ENCODE assay signal across 8 cellular contexts in the genomic region with DNA sequence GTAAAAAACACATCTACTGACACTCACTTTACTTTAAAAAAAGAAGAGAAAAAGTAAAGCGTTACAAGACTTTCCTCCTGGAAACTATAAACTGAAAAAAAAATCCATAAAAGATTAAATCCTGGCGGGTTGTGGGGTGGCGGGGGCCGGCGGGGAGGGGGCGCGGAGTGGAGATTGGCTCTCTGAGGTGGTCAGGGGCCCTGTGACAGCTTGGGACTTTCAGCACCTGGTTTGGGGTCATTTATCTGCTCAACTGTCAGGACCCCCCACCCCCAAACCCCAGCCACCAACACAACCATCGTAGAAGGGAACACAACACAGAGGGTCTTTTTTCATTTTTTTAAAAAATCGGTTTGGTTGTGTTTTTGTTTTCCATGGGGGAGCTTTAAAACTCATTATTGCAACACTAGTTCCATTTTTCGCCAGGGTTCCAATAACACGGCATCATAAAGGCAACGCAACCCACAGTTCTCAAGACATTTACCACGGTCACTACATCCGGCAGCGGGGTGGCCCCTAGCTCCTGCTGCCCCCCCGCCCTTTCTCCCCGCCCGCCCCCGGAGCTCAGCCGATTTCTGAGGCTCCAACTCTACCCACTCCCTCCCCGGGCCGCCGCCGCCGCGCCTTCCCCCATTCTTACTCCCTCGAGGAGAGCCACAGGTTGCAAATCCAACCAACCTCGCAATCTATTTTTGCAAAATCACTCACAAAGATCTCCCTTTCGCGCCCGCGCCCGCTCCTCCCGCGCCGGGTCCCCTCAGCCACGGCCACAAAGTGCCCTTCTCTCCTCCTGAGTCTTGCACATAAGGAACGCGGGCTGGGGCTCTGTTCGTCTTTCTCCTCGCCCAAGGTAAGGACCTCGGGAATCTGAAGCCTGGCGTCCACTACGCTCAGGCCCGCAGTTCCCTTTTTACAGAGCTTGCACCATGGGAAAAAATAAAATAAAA. TPM values are rescaled to one million over a fixed set of nuclear protein-coding genes. Genes with fewer than 3 reads are reported as not detected.
DNase-seq lines count a peak whose midpoint lies in the region; ATAC-seq and TF ChIP-seq lines count a peak whose summit lies in the region.

No MANE protein-coding gene starts in this region.

- H3K27ac ChIP-seq in transverse colon, result peak overlapping the region; percentile 91 to 99 (median 98)

- ATAC-seq in HG03135 (IDR thresholded peaks at IDR 0.05; ENCODE audit: unreplicated experiment), result no peak
- no peak for ATAC-seq in GM21423 (IDR thresholded peaks at IDR 0.05; ENCODE audit: unreplicated experiment)

- H3K9me3 Mint-ChIP-seq in neural crest cell, result no peaks in the 10 kb centered on the region

- H3K9me3 ChIP-seq in transverse colon, result no peaks in the 10 kb centered on the region

- no peaks in the 10 kb centered on the region for H3K36me3 ChIP-seq in transverse colon

- no peak for TF ChIP-seq EP300 in transverse colon (IDR thresholded peaks at IDR 0.05; ENCODE audit: low read depth)

- TF ChIP-seq CTCF in fibroblast of villous mesenchyme (IDR thresholded peaks at IDR 0.05; ENCODE audit: insufficient read depth, low read depth, low read length), result no peak
- no peak for TF ChIP-seq CTCF in neural crest cell (conservative IDR thresholded peaks at IDR 0.05)
- no peak for TF ChIP-seq CTCF in transverse colon (IDR thresholded peaks at IDR 0.05)

- H3K4me3 Mint-ChIP-seq in neural crest cell, result peak overlapping the region; percentile 96

- peak; percentile 69 for DNase-seq in EL
- DNase-seq in NCI-H345 treated with DMSO at 0.1 percent for 48 hours (lab: John Stamatoyannopoulos, UW; ENCODE audit: unreplicated experiment), result peak; percentile 38
- peak; percentile 61 for DNase-seq in activated T-helper 9 cell treated with anti-CD3 and anti-CD28 coated beads, Interleukin-2, amount 50 U/mL, for 16 hours (ENCODE audit: low read depth)
- peak; percentile 76 for DNase-seq in fibroblast of villous mesenchyme (ENCODE audit: low read depth)
- DNase-seq in neural crest cell (ENCODE audit: low read depth, low spot score), result peak; percentile 31
- peak; percentile 66 for DNase-seq in transverse colon

- in situ Hi-C loops in transverse colon (cut with MboI; ENCODE audit: low pct_ligation_motif_present in 1 of 4, low pct_unique_long_range_greater_than_20kb in 1 of 4, low sequenced_read_pairs in 3 of 4), result loop anchor here (5.0 to 25.0 kb wide), 8 partner anchors 411 to 1394 kb away; a partner anchor contains a TSS

- H3K36me3 Mint-ChIP-seq in neural crest cell (ENCODE audit: low read depth), result no peaks in the 10 kb centered on the region

- no peaks in the 10 kb centered on the region for H3K27me3 ChIP-seq in transverse colon

- peaks cover 0 to 48% (median 41%) of the 10 kb centered on the region in 4 donors for H3K4me1 ChIP-seq in transverse colon

- whole genome bisulfite sequencing in transverse colon (ENCODE audit: low coverage in 1 of 2), 2 donors, result 0 to 1% methylated on average over 9 to 45 of the region's 45 CpGs

- TF ChIP-seq POLR2A in transverse colon (IDR thresholded peaks at IDR 0.05), result peak; percentile 62

- H3K4me3 ChIP-seq in fibroblast of villous mesenchyme (ENCODE audit: low read depth, low read length), result peak overlapping the region; percentile 93
- peak overlapping the region; percentile 53 to 75 (median 67) for H3K4me3 ChIP-seq in transverse colon

- intact Hi-C loops in transverse colon (cut with DNase I; ENCODE audit: low total_unique reads), result loop anchor here (5.0 to 10.0 kb wide), 4 partner anchors 161 to 524 kb away; no protein-coding TSS in a partner anchor

- H3K27me3 Mint-ChIP-seq in neural crest cell (ENCODE audit: low read depth), result peaks cover 15% of the 10 kb centered on the region

- H3K4me1 Mint-ChIP-seq in neural crest cell, result peaks cover 67% of the 10 kb centered on the region

- H3K27ac Mint-ChIP-seq in neural crest cell (ENCODE audit: unreplicated experiment), result peak overlapping the region; percentile 85

RNA-seq across cellular contexts. Expression of a gene that starts 1.8 kb away (rescaled TPM):
- total RNA-seq in fibroblast of villous mesenchyme, result 17.4 and 26.8 TPM in 2 replicates
- total RNA-seq in neural crest cell, result 6.4 and 9.6 TPM in 2 replicates
- 10 to 100 TPM; 18.7 to 65.5 (median 32.5) TPM for total RNA-seq in transverse colon

RNA-seq across cellular contexts. Expression of a gene that starts 41.1 kb away (rescaled TPM):
- total RNA-seq in fibroblast of villous mesenchyme, result not detected in 2 replicates
- not detected in 2 replicates for total RNA-seq in neural crest cell
- not detected for total RNA-seq in transverse colon
